8 cellular contexts compared by ENCODE assay signal in the genomic region with DNA sequence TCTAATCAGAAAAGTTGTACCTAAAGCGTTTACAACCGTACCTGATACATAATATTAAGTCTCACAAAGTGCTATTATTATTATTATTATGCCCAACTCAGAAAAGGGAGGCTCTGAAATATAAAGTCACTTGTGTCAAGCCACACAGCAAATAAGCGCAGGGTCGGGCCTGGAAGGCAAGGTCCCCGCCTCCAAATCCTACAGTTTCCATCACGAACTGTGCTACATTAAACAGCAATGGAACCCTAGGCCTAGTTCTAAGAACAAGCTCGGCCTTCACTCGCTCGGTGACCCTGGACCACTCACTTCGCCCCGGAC. TPM values are rescaled to one million over a fixed set of nuclear protein-coding genes. Genes with fewer than 3 reads are reported as not detected.
DNase-seq lines count a peak whose midpoint lies in the region; ATAC-seq and TF ChIP-seq lines count a peak whose summit lies in the region.

No MANE protein-coding gene starts in this region.

- peak overlapping the region; percentile 89 for H3K4me2 ChIP-seq in MM.1S (ENCODE audit: low read depth, low read length)

- no peak for DNase-seq in CD8-positive, alpha-beta memory T cell
- DNase-seq in MM.1S (peak; percentile 7), colonic mucosa (no peak), NCI-H510A (lab: John Stamatoyannopoulos, UW) (no peak)
- DNase-seq in natural killer cell treated with Interleukin-12 subunit alpha and Interleukin-12 subunit beta and Interleukin-15 and Interleukin-18, amount 100 ng/mL, for 72 hours (ENCODE audit: low spot score): no peak

- peaks cover 10% of the 10 kb centered on the region for H3K4me1 ChIP-seq in CD8-positive, alpha-beta memory T cell (ENCODE audit: insufficient read depth, low read length)
- H3K4me1 ChIP-seq in MM.1S (ENCODE audit: low read length) (no peaks in the 10 kb centered on the region), colonic mucosa (no peaks in the 10 kb centered on the region)

- no peaks in the 10 kb centered on the region for H3K9me3 ChIP-seq in CD8-positive, alpha-beta memory T cell (ENCODE audit: low read length)
- H3K9me3 ChIP-seq in MM.1S (replicated peaks; ENCODE audit: insufficient read depth, low read length) (no peaks in the 10 kb centered on the region), colonic mucosa (no peaks in the 10 kb centered on the region)

- CTCF ChIA-PET in CD8-positive, alpha-beta memory T cell (lab: Charles Lee): no interaction called here

- intact Hi-C loops in colonic mucosa (cut with DNase I): no loop called here

- H3K27ac ChIP-seq in CD8-positive, alpha-beta memory T cell (ENCODE audit: low read depth, low read length): peak overlapping the region; percentile 55
- H3K27ac ChIP-seq in MM.1S (ENCODE audit: low read length): no peak overlapping the region
- peak overlapping the region; percentile 34 for H3K27ac ChIP-seq in colonic mucosa

- peak overlapping the region; percentile 92 to 96 (median 94) for H3K4me3 Mint-ChIP-seq in CD8-positive, alpha-beta memory T cell
- H3K4me3 Mint-ChIP-seq in natural killer cell treated with Interleukin-12 subunit alpha and Interleukin-12 subunit beta and Interleukin-15 and Interleukin-18, amount 100 ng/mL, for 72 hours: peak overlapping the region; percentile 91

- peak overlapping the region; percentile 94 for H2AFZ ChIP-seq in MM.1S (ENCODE audit: low read length)

- H3K79me2 ChIP-seq in MM.1S (ENCODE audit: low read length): peaks cover 11% of the 10 kb centered on the region

- H3K4me3 ChIP-seq in CD8-positive, alpha-beta memory T cell (ENCODE audit: low read length): peak overlapping the region; percentile 72
- H3K4me3 ChIP-seq in MM.1S (ENCODE audit: low read length) (peak overlapping the region; percentile 96), colonic mucosa (peak overlapping the region; percentile 88)

- TF ChIP-seq CTCF in MM.1S (IDR thresholded peaks at IDR 0.05; ENCODE audit: low read length) (no peak), colonic mucosa (IDR thresholded peaks at IDR 0.05) (no peak)

- H3F3A ChIP-seq in MM.1S (ENCODE audit: insufficient read depth, low read length): no peaks in the 10 kb centered on the region

- no peaks in the 10 kb centered on the region for H3K9me2 ChIP-seq in MM.1S (replicated peaks; ENCODE audit: insufficient read depth, low read length)

- POLR2A ChIA-PET in CD8-positive, alpha-beta memory T cell (lab: Charles Lee): no interaction called here

- H4K20me1 ChIP-seq in MM.1S (ENCODE audit: insufficient read depth, low read length): no peaks in the 10 kb centered on the region

- H3K9ac ChIP-seq in MM.1S (ENCODE audit: low read length): peak overlapping the region; percentile 84
- H3K9ac ChIP-seq in colonic mucosa (ENCODE audit: low read depth in 2 of 2, low read length in 2 of 2): peak overlapping the region; percentile 85 to 93

- no peak for ATAC-seq in natural killer cell treated with Interleukin-12 subunit alpha and Interleukin-12 subunit beta and Interleukin-15 and Interleukin-18, amount 100 ng/mL, for 72 hours
- no peak for ATAC-seq in GM18873 (IDR thresholded peaks at IDR 0.05; ENCODE audit: low FRiP score, unreplicated experiment)
- ATAC-seq in GM18861 (IDR thresholded peaks at IDR 0.05; ENCODE audit: unreplicated experiment): no peak
- no peak for ATAC-seq in HG03025 (IDR thresholded peaks at IDR 0.05; ENCODE audit: low FRiP score, unreplicated experiment)

- peaks cover 16 to 22% (median 21%) of the 10 kb centered on the region in 3 donors for H3K4me1 Mint-ChIP-seq in CD8-positive, alpha-beta memory T cell
- H3K4me1 Mint-ChIP-seq in natural killer cell treated with Interleukin-12 subunit alpha and Interleukin-12 subunit beta and Interleukin-15 and Interleukin-18, amount 100 ng/mL, for 72 hours (ENCODE audit: low read depth in 2 of 2): peaks cover 30 to 33% of the 10 kb centered on the region in 2 donors

- no peaks in the 10 kb centered on the region for H3K9me3 Mint-ChIP-seq in CD8-positive, alpha-beta memory T cell
- H3K9me3 Mint-ChIP-seq in natural killer cell treated with Interleukin-12 subunit alpha and Interleukin-12 subunit beta and Interleukin-15 and Interleukin-18, amount 100 ng/mL, for 72 hours: no peaks in the 10 kb centered on the region

- no peaks in the 10 kb centered on the region for H3K27me3 Mint-ChIP-seq in CD8-positive, alpha-beta memory T cell
- H3K27me3 Mint-ChIP-seq in natural killer cell treated with Interleukin-12 subunit alpha and Interleukin-12 subunit beta and Interleukin-15 and Interleukin-18, amount 100 ng/mL, for 72 hours: no peaks in the 10 kb centered on the region

- H3K27ac Mint-ChIP-seq in CD8-positive, alpha-beta memory T cell: peak overlapping the region; percentile 44 to 97 (median 92)
- peak overlapping the region; percentile 83 to 98 for H3K27ac Mint-ChIP-seq in natural killer cell treated with Interleukin-12 subunit alpha and Interleukin-12 subunit beta and Interleukin-15 and Interleukin-18, amount 100 ng/mL, for 72 hours

- peaks cover 0 to 8% (median 0%) of the 10 kb centered on the region in 3 donors for H3K36me3 Mint-ChIP-seq in CD8-positive, alpha-beta memory T cell
- no peaks in the 10 kb centered on the region for H3K36me3 Mint-ChIP-seq in natural killer cell treated with Interleukin-12 subunit alpha and Interleukin-12 subunit beta and Interleukin-15 and Interleukin-18, amount 100 ng/mL, for 72 hours

- H3K27me3 ChIP-seq in CD8-positive, alpha-beta memory T cell (ENCODE audit: insufficient read depth, low read length, poor library complexity, severe bottlenecking): no peaks in the 10 kb centered on the region
- H3K27me3 ChIP-seq in MM.1S (replicated peaks; ENCODE audit: insufficient read depth, low read length) (no peaks in the 10 kb centered on the region), colonic mucosa (no peaks in the 10 kb centered on the region)

- no peaks in the 10 kb centered on the region for H3K36me3 ChIP-seq in CD8-positive, alpha-beta memory T cell (ENCODE audit: insufficient read depth, low read length)
- H3K36me3 ChIP-seq in MM.1S (replicated peaks; ENCODE audit: insufficient read depth, low read length) (no peaks in the 10 kb centered on the region), colonic mucosa (no peaks in the 10 kb centered on the region)

RNA-seq across cellular contexts. Expression of gene PARS2, which starts 0.6 kb away (rescaled TPM):
- total RNA-seq in CD8-positive, alpha-beta memory T cell: 1 to 10 TPM; 7.9 to 8.2 TPM
- polyA plus RNA-seq in CD8-positive, alpha-beta memory T cell: 3.2 TPM
- total RNA-seq in colonic mucosa: 10 to 100 TPM; 11.1 to 11.2 TPM
- total RNA-seq in natural killer cell treated with Interleukin-12 subunit alpha and Interleukin-12 subunit beta and Interleukin-15 and Interleukin-18, amount 100 ng/mL, for 72 hours: 1 to 10 TPM; 4.6 to 4.9 TPM

RNA-seq across cellular contexts. Expression of gene TTC22, which starts 37.4 kb away (rescaled TPM):
- 1 to 10 TPM; 2.8 to 2.9 TPM for total RNA-seq in CD8-positive, alpha-beta memory T cell
- polyA plus RNA-seq in CD8-positive, alpha-beta memory T cell: 5.6 TPM
- 10 to 100 TPM; 52.4 to 80.6 TPM for total RNA-seq in colonic mucosa
- 1 to 10 TPM; 1.5 to 2.1 TPM for total RNA-seq in natural killer cell treated with Interleukin-12 subunit alpha and Interleukin-12 subunit beta and Interleukin-15 and Interleukin-18, amount 100 ng/mL, for 72 hours

RNA-seq across cellular contexts. Expression of gene TTC4, which starts 48.1 kb away (rescaled TPM):
- total RNA-seq in CD8-positive, alpha-beta memory T cell: 10 to 100 TPM; 47.0 to 47.5 TPM
- 23.8 TPM for polyA plus RNA-seq in CD8-positive, alpha-beta memory T cell
- total RNA-seq in colonic mucosa: 10 to 100 TPM; 11.0 to 18.4 TPM
- 10 to 100 TPM; 30.2 to 33.9 TPM for total RNA-seq in natural killer cell treated with Interleukin-12 subunit alpha and Interleukin-12 subunit beta and Interleukin-15 and Interleukin-18, amount 100 ng/mL, for 72 hours

Comparison
In these comparisons a context has a peak if more than half of its experiments do, and no peak if none do; other contexts are left out.
1. RNA of gene TTC22, which starts 37.4 kb away (total RNA-seq): 52.4 to 80.6 TPM in colonic mucosa; 2.8 to 2.9 TPM in CD8-positive, alpha-beta memory T cell and 1.5 to 2.1 TPM in natural killer cell treated with Interleukin-12 subunit alpha and Interleukin-12 subunit beta and Interleukin-15 and Interleukin-18, amount 100 ng/mL, for 72 hours; every median in the first group is over 10 times any median in the second.
2. Peak in every context shown above with its lines, with median percentiles within 50 percentile points of each other: H3K4me3 ChIP-seq.